In genomic region chr18:3458952-3459853, GRCh38 we compare ENCODE assay signal across 9 cellular contexts. TPM values are rescaled to one million over a fixed set of nuclear protein-coding genes. Genes with fewer than 3 reads are reported as not detected.
DNase-seq lines count a peak whose midpoint lies in the region; ATAC-seq, FAIRE-seq and TF ChIP-seq lines count a peak whose summit lies in the region.
"Had no signal": no experiment of that assay in that cellular context is flagged by ENCODE, and none has a peak within 500 bp of the region (broad histone marks: within the 10 kb centered on the region; RNA-seq: fewer than 3 reads in every experiment).

No MANE protein-coding gene starts in this region.

- no peaks in the 10 kb centered on the region for H3K9me3 Mint-ChIP-seq in endothelial cell (ENCODE audit: unreplicated experiment)

- peaks cover 51% of the 10 kb centered on the region for H3K4me1 Mint-ChIP-seq in endothelial cell (ENCODE audit: unreplicated experiment)

- peak overlapping the region; percentile 48 for H3K4me3 Mint-ChIP-seq in endothelial cell (ENCODE audit: unreplicated experiment)

- peak; percentile 72 for FAIRE-seq in GM19239 (lab: Jason Lieb, UNC)

- no peak for TF ChIP-seq CTCF in endothelial cell (IDR thresholded peaks at IDR 0.05; ENCODE audit: unreplicated experiment)

- ATAC-seq in GM21423 (IDR thresholded peaks at IDR 0.05; ENCODE audit: unreplicated experiment) = no peak
- no peak for ATAC-seq in left colon

- H3K27me3 Mint-ChIP-seq in endothelial cell (ENCODE audit: unreplicated experiment) = peaks cover 9% of the 10 kb centered on the region

- intact Hi-C loops in left colon (cut with DNase I, micrococcal nuclease) = loop anchor here (10.0 kb wide), 2 partner anchors 136 to 206 kb away; no protein-coding TSS in a partner anchor

- DNase-seq in GM19239 (ENCODE audit: insufficient read length, low spot score) (no peak), NCI-H226 (peak; percentile 57), endothelial cell (ENCODE audit: low spot score) (no peak), putamen (ENCODE audit: low spot score) (peak; percentile 76), NCI-H1417 (lab: John Stamatoyannopoulos, UW) (no peak), C1 segment of cervical spinal cord (lab: John Stamatoyannopoulos, UW) (no peak), left colon (no peak)
- DNase-seq: activated CD8-positive, alpha-beta memory T cell treated with anti-CD3 and anti-CD28 coated beads, Interleukin-2, amount 50 U/mL, for 48 hours had no signal

- peaks cover 52% of the 10 kb centered on the region for H3K36me3 Mint-ChIP-seq in endothelial cell (ENCODE audit: low read depth, unreplicated experiment)

- H3K27ac Mint-ChIP-seq in endothelial cell (ENCODE audit: unreplicated experiment) = peak overlapping the region; percentile 70

RNA-seq across cellular contexts. Expression of gene TGIF1, which starts 9.2 kb away (rescaled TPM):
- 72.5 TPM for total RNA-seq in endothelial cell (ENCODE audit: unreplicated experiment)
- 10 to 100 TPM; 50.9 to 59.3 TPM for total RNA-seq in left colon

Comparison
In these comparisons a context has a peak if more than half of its experiments do, and no peak if none do; other contexts are left out.
1. DNase-seq: peak in NCI-H226 (single experiment) and putamen (single experiment); none in GM19239 (single experiment), endothelial cell (single experiment), NCI-H1417 (0 of 3), C1 segment of cervical spinal cord (0 of 14) and left colon (0 of 2).